ENCODE assay signal across 8 cellular contexts in genomic region chr17:44779211-44780025, GRCh38. TPM values are rescaled to one million over a fixed set of nuclear protein-coding genes. Genes with fewer than 3 reads are reported as not detected.
DNase-seq lines count a peak whose midpoint lies in the region; ATAC-seq, FAIRE-seq and TF ChIP-seq lines count a peak whose summit lies in the region.

No MANE protein-coding gene starts in this region.

- H3K27ac Mint-ChIP-seq in astrocyte (ENCODE audit: unreplicated experiment), result peak overlapping the region; percentile 47

- ATAC-seq in HG02759 (IDR thresholded peaks at IDR 0.05; ENCODE audit: unreplicated experiment), result no peak

- H3K9ac ChIP-seq in astrocyte (ENCODE audit: low read length), result peak overlapping the region; percentile 77

- H4K20me1 ChIP-seq in astrocyte (ENCODE audit: insufficient read depth, low read length), result no peaks in the 10 kb centered on the region
- no peaks in the 10 kb centered on the region for H4K20me1 ChIP-seq in hepatocyte (ENCODE audit: insufficient read depth, poor library complexity, severe bottlenecking)

- no peaks in the 10 kb centered on the region for H3K36me3 ChIP-seq in astrocyte (ENCODE audit: insufficient read depth, low read length)
- no peaks in the 10 kb centered on the region for H3K36me3 ChIP-seq in hepatocyte (replicated peaks; ENCODE audit: insufficient read depth, low read depth)
- no peaks in the 10 kb centered on the region for H3K36me3 ChIP-seq in uterus

- H3K27me3 Mint-ChIP-seq in astrocyte (ENCODE audit: low read depth, unreplicated experiment), result peaks cover 6% of the 10 kb centered on the region

- no peak overlapping the region for H3K27ac ChIP-seq in astrocyte (ENCODE audit: low read depth, low read length)
- H3K27ac ChIP-seq in hepatocyte, result no peak overlapping the region
- peak overlapping the region; percentile 78 to 91 for H3K27ac ChIP-seq in uterus

- peak overlapping the region; percentile 34 for H3K4me3 Mint-ChIP-seq in astrocyte (ENCODE audit: unreplicated experiment)

- H3K9me2 ChIP-seq in hepatocyte (replicated peaks; ENCODE audit: insufficient read depth), result no peaks in the 10 kb centered on the region

- H3K4me2 ChIP-seq in astrocyte (ENCODE audit: low read length) (peak overlapping the region; percentile 87), hepatocyte (peak overlapping the region; percentile 95)

- H3K4me1 ChIP-seq in astrocyte (ENCODE audit: insufficient read depth, low read length), result peaks cover 13% of the 10 kb centered on the region
- no peaks in the 10 kb centered on the region for H3K4me1 ChIP-seq in hepatocyte (ENCODE audit: insufficient read depth)
- peaks cover 0 to 24% of the 10 kb centered on the region in 2 donors for H3K4me1 ChIP-seq in uterus

- H3K4me3 ChIP-seq in GM12864 (ENCODE audit: low read depth, low read length), result peak overlapping the region; percentile 47
- H3K4me3 ChIP-seq in astrocyte (ENCODE audit: insufficient read depth, low read depth, low read length), result peak overlapping the region; percentile 54
- H3K4me3 ChIP-seq in hepatocyte, result peak overlapping the region; percentile 54
- peak overlapping the region; percentile 55 for H3K4me3 ChIP-seq in retinal pigment epithelial cell (ENCODE audit: low read length)
- peak overlapping the region; percentile 22 for H3K4me3 ChIP-seq in uterus

- no peaks in the 10 kb centered on the region for H3K36me3 Mint-ChIP-seq in astrocyte (ENCODE audit: low read depth, unreplicated experiment)

- DNase-seq in GM12864 (ENCODE audit: low read depth) (no peak), NCI-H128 (lab: John Stamatoyannopoulos, UW; ENCODE audit: unreplicated experiment) (peak; percentile 17), T1000 (lab: John Stamatoyannopoulos, UW) (peak; percentile 76), astrocyte (ENCODE audit: low read depth) (peak; percentile 54), hepatocyte (ENCODE audit: low spot score) (peak; percentile 87), retinal pigment epithelial cell (ENCODE audit: low read depth) (no peak), uterus (peak; percentile 81 to 85)

- H3K9me3 ChIP-seq in astrocyte (ENCODE audit: insufficient read depth, low read depth, low read length) (no peaks in the 10 kb centered on the region), hepatocyte (ENCODE audit: low read depth) (no peaks in the 10 kb centered on the region), uterus (no peaks in the 10 kb centered on the region)

- H3K4me1 Mint-ChIP-seq in astrocyte (ENCODE audit: low read depth, unreplicated experiment), result peaks cover 2% of the 10 kb centered on the region

- H3K79me2 ChIP-seq in astrocyte (ENCODE audit: insufficient read depth, low read length), result no peaks in the 10 kb centered on the region
- H3K79me2 ChIP-seq in hepatocyte, result no peaks in the 10 kb centered on the region

- TF ChIP-seq POLR2A in uterus (IDR thresholded peaks at IDR 0.05), result peak in 1 of 2 donors; percentile 28

- WGBS in hepatocyte (ENCODE audit: low lambda C conversion rate, missing lambda C conversion rate), result 21% methylated on average over 23 of the region's 36 CpGs

- FAIRE-seq in astrocyte (lab: Jason Lieb, UNC), result no peak

- no peaks in the 10 kb centered on the region for H3K27me3 ChIP-seq in astrocyte (ENCODE audit: insufficient read depth, low read length)
- H3K27me3 ChIP-seq in hepatocyte, result no peaks in the 10 kb centered on the region
- no peaks in the 10 kb centered on the region for H3K27me3 ChIP-seq in uterus

- intact Hi-C loops in uterus (cut with DNase I; ENCODE audit: low total_unique reads), result loop anchor here (5.0 kb wide), 1 partner anchor 88 kb away; no protein-coding TSS in a partner anchor

- TF ChIP-seq CTCF in GM12864 (IDR thresholded peaks at IDR 0.05; ENCODE audit: low read depth, low read length, missing control alignments) (peak; percentile 92), astrocyte (IDR thresholded peaks at IDR 0.05; ENCODE audit: insufficient read depth, low read depth, low read length) (peak; percentile 85), hepatocyte (IDR thresholded peaks at IDR 0.05; ENCODE audit: poor library complexity) (peak; percentile 91), retinal pigment epithelial cell (conservative IDR thresholded peaks at IDR 0.05; ENCODE audit: low read depth, low read length) (peak; percentile 76), uterus (IDR thresholded peaks at IDR 0.05) (peak; percentile 81 to 94 (median 92))

- peak overlapping the region; percentile 89 for H2AFZ ChIP-seq in astrocyte (ENCODE audit: low read depth, low read length)
- peak overlapping the region; percentile 97 for H2AFZ ChIP-seq in hepatocyte

- H3K9me3 Mint-ChIP-seq in astrocyte (ENCODE audit: unreplicated experiment), result no peaks in the 10 kb centered on the region

RNA-seq across cellular contexts. Expression of gene ADAM11, which starts 20.6 kb away (rescaled TPM):
- total RNA-seq in astrocyte (0.43 and 0.65 TPM in 2 replicates), hepatocyte (0.28 and 0.90 TPM in 2 replicates), uterus (1 to 10 TPM; 1.2 to 5.5 (median 2.1) TPM)
- polyA plus RNA-seq in hepatocyte, result 0.50 and 1.4 TPM in 2 replicates

RNA-seq across cellular contexts. Expression of gene GJC1, which starts 50.7 kb away (rescaled TPM):
- 28.0 and 38.4 TPM in 2 replicates for total RNA-seq in astrocyte
- total RNA-seq in hepatocyte, result 9.2 and 11.4 TPM in 2 replicates
- 6.3 and 7.5 TPM in 2 replicates for polyA plus RNA-seq in hepatocyte
- 10 to 100 TPM; 10.6 to 79.4 (median 50.2) TPM for total RNA-seq in uterus

Comparison
In these comparisons a context has a peak if more than half of its experiments do, and no peak if none do; other contexts are left out.
1. DNase-seq: peak in NCI-H128 (single experiment), T1000 (single experiment), astrocyte (single experiment), hepatocyte (single experiment) and uterus (2 of 2); none in GM12864 (single experiment) and retinal pigment epithelial cell (single experiment).
2. H3K27ac ChIP-seq: peak in uterus (2 of 2); none in astrocyte (single experiment) and hepatocyte (single experiment).
3. Peak in every context shown above with its lines, with median percentiles within 50 percentile points of each other: H3K4me3 ChIP-seq and CTCF ChIP-seq.